ENCODE assay signal across 17 cellular contexts in genomic region chr3:18808423-18808822, GRCh38.
"Had no signal": no experiment of that assay in that cellular context is flagged by ENCODE, and none has a peak within 500 bp of the region (broad histone marks: within the 10 kb centered on the region; RNA-seq: fewer than 3 reads in every experiment).

No MANE protein-coding gene starts in this region.

- ATAC-seq: naive thymus-derived CD4-positive, alpha-beta T cell; T-cell; WTC11 had no signal

- H3K4me3 ChIP-seq: cardiac muscle cell, sigmoid colon, stomach, thoracic aorta had no signal

- H3K9me3 Mint-ChIP-seq: immature natural killer cell, WTC11 had no signal

- H3K4me3 Mint-ChIP-seq: activated CD4-positive, alpha-beta T cell treated with anti-CD3 and anti-CD28 coated beads, Interleukin-2, amount 10 ng/mL, durations not matched to agents 24 days and 14 days; immature natural killer cell; naive thymus-derived CD4-positive, alpha-beta T cell; T-cell; WTC11 had no signal

- H3K27me3 ChIP-seq: cardiac muscle cell, neutrophil, sigmoid colon, stomach had no signal

- DNase-seq: activated CD4-positive, alpha-beta T cell treated with anti-CD3 and anti-CD28 coated beads, Interleukin-2, amount 10 ng/mL, durations not matched to agents 24 days and 14 days; activated gamma-delta T cell; effector CD4-positive, alpha-beta T cell; glutamatergic neuron; immature natural killer cell; naive thymus-derived CD4-positive, alpha-beta T cell; sigmoid colon; stimulated activated CD4-positive, alpha-beta T cell treated with anti-CD3 and anti-CD28 coated beads, Interleukin-12 subunit alpha, Interleukin-12 subunit beta, amount 100 ng/mL, for 4 hours; stimulated activated CD4-positive, alpha-beta T cell treated with anti-CD3 and anti-CD28 coated beads, Interleukin-4, amount 100 ng/mL, for 1 hour; stimulated activated CD8-positive, alpha-beta memory T cell treated with anti-CD3 and anti-CD28 coated beads, Interleukin-4, amount 100 ng/mL, for 48 hours; stomach; T-cell; T1000 had no signal

- H3K36me3 ChIP-seq: cardiac muscle cell, neutrophil, sigmoid colon, stomach, thoracic aorta had no signal

- H3K9me3 ChIP-seq: neutrophil, sigmoid colon, stomach, thoracic aorta had no signal

- H3K27ac Mint-ChIP-seq: activated CD4-positive, alpha-beta T cell treated with anti-CD3 and anti-CD28 coated beads, Interleukin-2, amount 10 ng/mL, durations not matched to agents 24 days and 14 days; immature natural killer cell; naive thymus-derived CD4-positive, alpha-beta T cell; T-cell; WTC11 had no signal

- H3K36me3 Mint-ChIP-seq: immature natural killer cell; naive thymus-derived CD4-positive, alpha-beta T cell; T-cell; WTC11 had no signal

- H3K27me3 Mint-ChIP-seq: activated CD4-positive, alpha-beta T cell treated with anti-CD3 and anti-CD28 coated beads, Interleukin-2, amount 10 ng/mL, durations not matched to agents 24 days and 14 days; naive thymus-derived CD4-positive, alpha-beta T cell had no signal

- H3K4me1 ChIP-seq: sigmoid colon, stomach had no signal

- H3K27ac ChIP-seq: cardiac muscle cell, neutrophil, sigmoid colon, stomach, thoracic aorta had no signal

- H3K4me1 Mint-ChIP-seq: immature natural killer cell had no signal
